In the genomic region with DNA sequence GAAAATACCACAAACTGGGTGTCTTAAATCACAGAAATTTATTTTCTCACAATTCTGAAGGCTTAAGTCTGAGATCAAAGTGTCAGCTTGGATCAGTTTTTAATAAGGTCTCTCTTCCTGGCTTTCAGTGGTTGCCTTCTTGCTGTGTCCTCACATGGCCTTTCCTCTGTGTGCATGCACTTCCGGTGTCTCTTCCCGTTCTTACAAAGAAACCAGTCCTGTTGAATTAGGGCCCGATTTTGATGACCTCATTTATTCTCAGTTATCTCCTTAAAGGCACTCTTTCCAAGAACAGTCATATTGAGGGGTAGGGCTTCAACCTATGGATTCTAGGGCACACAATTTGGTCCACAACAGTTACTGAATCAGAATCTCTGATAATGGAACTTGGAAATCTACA, we compare ENCODE assay signal across 22 cellular contexts. TPM values are rescaled to one million over a fixed set of nuclear protein-coding genes. Genes with fewer than 3 reads are reported as not detected.
"Had no signal": no experiment of that assay in that cellular context is flagged by ENCODE, and none has a peak within 500 bp of the region (broad histone marks: within the 10 kb centered on the region; RNA-seq: fewer than 3 reads in every experiment).

No MANE protein-coding gene starts in this region.

- H2AFZ ChIP-seq: hepatocyte had no signal

- H3K4me1 ChIP-seq: upper lobe of left lung, uterus had no signal

- DNase-seq: effector memory CD4-positive, alpha-beta T cell; foreskin fibroblast; head of caudate nucleus; left colon; mesendoderm; mucosa of descending colon; naive thymus-derived CD8-positive, alpha-beta T cell; posterior cingulate gyrus; sigmoid colon; small intestine; stimulated activated CD4-positive, alpha-beta T cell treated with anti-CD3 and anti-CD28 coated beads, Interleukin-4, amount 100 ng/mL, for 1 hour; stimulated activated CD8-positive, alpha-beta memory T cell treated with anti-CD3 and anti-CD28 coated beads, Interleukin-4, amount 100 ng/mL, for 48 hours; tibial artery; upper lobe of left lung; uterus had no signal

- ATAC-seq: esophagus mucosa; left colon; mucosa of descending colon; naive thymus-derived CD8-positive, alpha-beta T cell; stimulated activated effector memory CD8-positive, alpha-beta T cell treated with anti-CD3 and anti-CD28 coated beads, Interleukin-12 subunit alpha, Interleukin-12 subunit beta, amount 100 ng/mL, for 72 hours had no signal

- H3K4me3 ChIP-seq: hepatocyte, mucosa of descending colon, sigmoid colon, tibial artery, upper lobe of left lung, uterus had no signal

- H3K36me3 ChIP-seq: neutrophil, sigmoid colon, tibial artery, upper lobe of left lung, uterus had no signal

- H3K79me2 ChIP-seq: hepatocyte had no signal

- H3K9me3 ChIP-seq: mucosa of descending colon, neutrophil, sigmoid colon, tibial artery, upper lobe of left lung, uterus had no signal

- H3K4me2 ChIP-seq: hepatocyte had no signal

- H3K27ac ChIP-seq: hepatocyte, neutrophil, sigmoid colon, tibial artery, upper lobe of left lung, uterus had no signal

- H3K27me3 ChIP-seq: hepatocyte, neutrophil, sigmoid colon, tibial artery, upper lobe of left lung, uterus had no signal

RNA-seq across cellular contexts. Expression of a gene that starts 5.4 kb away (rescaled TPM):
- total RNA-seq: hepatocyte; left colon; lung microvascular endothelial cell; naive thymus-derived CD8-positive, alpha-beta T cell; pulmonary artery endothelial cell had no signal
- polyA plus RNA-seq: hepatocyte; naive thymus-derived CD8-positive, alpha-beta T cell; neural cell had no signal
